1 cellular context compared by ENCODE assay signal in the genomic region with DNA sequence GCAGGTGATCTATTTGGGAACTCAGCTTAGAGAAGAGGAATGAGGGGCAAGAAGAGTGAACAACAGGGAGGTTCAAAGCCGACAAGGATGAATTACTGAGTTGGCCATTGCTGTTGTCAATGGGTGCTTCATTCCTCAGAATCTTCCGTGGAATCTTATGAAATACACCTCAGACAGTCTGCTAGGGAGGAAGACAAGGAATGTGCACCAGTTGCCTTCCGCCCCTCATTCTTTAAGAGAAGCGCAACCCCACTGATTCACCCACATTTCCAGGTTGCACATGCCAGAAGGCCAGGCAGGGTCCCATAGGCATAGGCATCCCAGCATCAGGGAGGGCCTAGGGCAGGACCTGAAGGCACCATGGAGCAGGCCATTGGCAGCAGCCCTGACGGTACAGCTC.
TF ChIP-seq lines count a peak whose summit lies in the region.

No MANE protein-coding gene starts in this region.

TF ChIP-seq in H1, 55 proteins besides CTCF, POLR2A, EP300 and RAD21:
- TF ChIP-seq EGR1 (IDR thresholded peaks at IDR 0.05; ENCODE audit: borderline replicate concordance, low read depth, low read length) = no peak
